13 cellular contexts compared by ENCODE assay signal in genomic region chr9:130453487-130453886, GRCh38. TPM values are rescaled to one million over a fixed set of nuclear protein-coding genes. Genes with fewer than 3 reads are reported as not detected.
DNase-seq lines count a peak whose midpoint lies in the region; ATAC-seq and TF ChIP-seq lines count a peak whose summit lies in the region.
"Had no signal": no experiment of that assay in that cellular context is flagged by ENCODE, and none has a peak within 500 bp of the region (broad histone marks: within the 10 kb centered on the region; RNA-seq: fewer than 3 reads in every experiment).

No MANE protein-coding gene starts in this region.

- H3K4me1 ChIP-seq in body of pancreas, result peaks cover 42% of the 10 kb centered on the region

- no peaks in the 10 kb centered on the region for H3K27me3 Mint-ChIP-seq in Calu3 (ENCODE audit: unreplicated experiment)
- H3K27me3 Mint-ChIP-seq in glutamatergic neuron (ENCODE audit: unreplicated experiment), result peaks cover 4% of the 10 kb centered on the region

- peak overlapping the region; percentile 6 to 40 (median 26) for H3K27ac ChIP-seq in body of pancreas
- H3K27ac ChIP-seq in dorsolateral prefrontal cortex, result no peak overlapping the region

- no peak for ATAC-seq in body of pancreas
- ATAC-seq in left lobe of liver, result peak; percentile 2
- ATAC-seq: CD8-positive, alpha-beta T cell had no signal

- TF ChIP-seq CTCF in Calu3 (IDR thresholded peaks at IDR 0.05; ENCODE audit: unreplicated experiment), result no peak
- no peak for TF ChIP-seq CTCF in body of pancreas (IDR thresholded peaks at IDR 0.05)
- no peak for TF ChIP-seq CTCF in glutamatergic neuron (IDR thresholded peaks at IDR 0.05; ENCODE audit: partially characterized antibody, unreplicated experiment)
- TF ChIP-seq CTCF in dorsolateral prefrontal cortex (IDR thresholded peaks at IDR 0.05 in 54 of 56, conservative IDR thresholded peaks at IDR 0.05 in 2 of 56; ENCODE audit: low read depth in 1 of 56, partially characterized antibody in 56 of 56), result no peak

- H3K27me3 ChIP-seq in body of pancreas (no peaks in the 10 kb centered on the region), dorsolateral prefrontal cortex (no peaks in the 10 kb centered on the region)
- H3K27me3 ChIP-seq: tibial nerve had no signal

- H3K4me3 Mint-ChIP-seq in Calu3 (ENCODE audit: low read depth, unreplicated experiment) (no peak overlapping the region), glutamatergic neuron (ENCODE audit: unreplicated experiment) (no peak overlapping the region)
- H3K4me3 Mint-ChIP-seq: activated naive CD4-positive, alpha-beta T cell treated with anti-CD3 and anti-CD28 coated beads, Interleukin-2, amount 10 ng/mL, durations not matched to agents 7 days and 5 days; CD8-positive, alpha-beta T cell had no signal

- H3K36me3 ChIP-seq in body of pancreas (replicated peaks in 1 of 2; ENCODE audit: insufficient read depth in 1 of 2, low read depth in 2 of 2), result no peaks in the 10 kb centered on the region
- H3K36me3 ChIP-seq: HAP-1 had no signal

- H3K4me3 ChIP-seq in body of pancreas (no peak overlapping the region), dorsolateral prefrontal cortex (no peak overlapping the region)
- H3K4me3 ChIP-seq: HAP-1, tibial nerve had no signal

- H3K36me3 Mint-ChIP-seq in Calu3 (ENCODE audit: insufficient read depth, unreplicated experiment) (no peaks in the 10 kb centered on the region), glutamatergic neuron (ENCODE audit: unreplicated experiment) (no peaks in the 10 kb centered on the region)
- H3K36me3 Mint-ChIP-seq: activated naive CD4-positive, alpha-beta T cell treated with anti-CD3 and anti-CD28 coated beads, Interleukin-2, amount 10 ng/mL, durations not matched to agents 7 days and 5 days; CD8-positive, alpha-beta T cell had no signal

- no TSS peak for BruUV-seq in Calu3 (replicated peaks; lab: Mats Ljungman, UMichigan)

- DNase-seq in Calu3 (peak; percentile 72), NCI-H2029 (lab: John Stamatoyannopoulos, UW) (peak; percentile 76), body of pancreas (peak; percentile 80 to 94 (median 88)), left lobe of liver (ENCODE audit: low spot score) (peak; percentile 77), glutamatergic neuron (no peak), dorsolateral prefrontal cortex (no peak), amniotic stem cell (lab: John Stamatoyannopoulos, UW) (no peak)
- no peak for DNase-seq in effector CD8-positive, alpha-beta T cell (lab: John Stamatoyannopoulos, UW)
- DNase-seq: activated naive CD4-positive, alpha-beta T cell treated with anti-CD3 and anti-CD28 coated beads, Interleukin-2, amount 10 ng/mL, durations not matched to agents 7 days and 5 days; CD8-positive, alpha-beta T cell; NCI-H526 had no signal

- H3K4me1 Mint-ChIP-seq in Calu3 (ENCODE audit: low read depth, unreplicated experiment), result peaks cover 9% of the 10 kb centered on the region
- no peaks in the 10 kb centered on the region for H3K4me1 Mint-ChIP-seq in glutamatergic neuron (ENCODE audit: low read depth, unreplicated experiment)

- no peaks in the 10 kb centered on the region for H3K9me3 ChIP-seq in body of pancreas
- H3K9me3 ChIP-seq: HAP-1, tibial nerve had no signal

- no peaks in the 10 kb centered on the region for H3K9me3 Mint-ChIP-seq in Calu3 (ENCODE audit: low read depth, unreplicated experiment)
- H3K9me3 Mint-ChIP-seq in glutamatergic neuron (ENCODE audit: unreplicated experiment), result peaks cover 4% of the 10 kb centered on the region
- H3K9me3 Mint-ChIP-seq: activated naive CD4-positive, alpha-beta T cell treated with anti-CD3 and anti-CD28 coated beads, Interleukin-2, amount 10 ng/mL, durations not matched to agents 7 days and 5 days; CD8-positive, alpha-beta T cell had no signal

- H3K27ac Mint-ChIP-seq in Calu3 (ENCODE audit: unreplicated experiment), result no peak overlapping the region
- H3K27ac Mint-ChIP-seq in glutamatergic neuron (ENCODE audit: unreplicated experiment), result no peak overlapping the region
- H3K27ac Mint-ChIP-seq: activated naive CD4-positive, alpha-beta T cell treated with anti-CD3 and anti-CD28 coated beads, Interleukin-2, amount 10 ng/mL, durations not matched to agents 7 days and 5 days; CD8-positive, alpha-beta T cell had no signal

- intact Hi-C loops in Calu3 (cut with micrococcal nuclease; ENCODE audit: unreplicated experiment), result no loop called here
- intact Hi-C loops in body of pancreas (cut with DNase I), result no loop called here
- intact Hi-C loops in dorsolateral prefrontal cortex (cut with DNase I), result no loop called here

- CTCF ChIA-PET in Calu3 (lab: Charles Lee), result no interaction called here

- WGBS in body of pancreas, 2 donors, result 15 to 21% methylated on average over 7 of the region's 7 CpGs

- TF ChIP-seq POLR2A in body of pancreas (IDR thresholded peaks at IDR 0.05), result no peak

RNA-seq across cellular contexts. Expression of gene ASS1, which starts 8.7 kb away (rescaled TPM):
- 40.3 and 78.9 TPM in 2 replicates for total RNA-seq in Calu3 (2022)
- 100 to 1,000 TPM in 1 of 2 donors, 10 to 100 TPM in 1; 31.6 to 120 TPM for total RNA-seq in body of pancreas
- total RNA-seq in left lobe of liver, result 1,233 TPM
- 31.5 TPM for total RNA-seq in glutamatergic neuron (ENCODE audit: unreplicated experiment)
- total RNA-seq in dorsolateral prefrontal cortex, result 10 to 100 TPM; 18.2 to 91.9 (median 42.6) TPM
- total RNA-seq: CD8-positive, alpha-beta T cell had no signal

Comparison
In these comparisons a context has a peak if more than half of its experiments do, and no peak if none do; other contexts are left out.
1. DNase-seq: peak in Calu3 (single experiment), NCI-H2029 (single experiment), body of pancreas (4 of 4) and left lobe of liver (single experiment); none in glutamatergic neuron (single experiment), effector CD8-positive, alpha-beta T cell (single experiment), dorsolateral prefrontal cortex (0 of 10) and amniotic stem cell (single experiment).
2. H3K27ac ChIP-seq: peak in body of pancreas (4 of 4); none in dorsolateral prefrontal cortex (0 of 59).
3. RNA of gene ASS1, which starts 8.7 kb away (total RNA-seq): 1,233 TPM in left lobe of liver (single experiment); 31.6 to 120 TPM in body of pancreas, 18.2 to 91.9 TPM in dorsolateral prefrontal cortex, 40.3 to 78.9 TPM in Calu3 and 31.5 TPM in glutamatergic neuron (single experiment); every median in the first group is over 10 times any median in the second.